In the genomic region with DNA sequence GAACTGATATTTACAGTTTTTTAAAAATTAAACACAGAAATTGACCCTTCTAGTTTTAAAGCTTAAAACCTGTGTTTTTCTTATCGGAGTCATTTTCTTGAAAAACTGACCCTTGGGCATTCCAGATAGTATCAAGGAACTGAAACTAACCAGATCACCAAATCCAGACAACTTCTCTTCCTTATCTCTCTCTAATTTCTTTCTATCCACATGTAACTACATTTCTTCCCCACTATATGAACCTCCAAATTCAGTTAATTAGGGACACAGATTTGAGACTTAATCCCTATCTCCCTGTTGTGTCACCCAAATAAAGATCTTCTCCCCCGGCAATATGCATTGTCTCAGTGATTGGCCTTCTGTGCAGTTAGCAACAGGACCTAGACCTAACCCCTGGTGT, we compare ENCODE assay signal across 14 cellular contexts.
DNase-seq lines count a peak whose midpoint lies in the region; TF ChIP-seq lines count a peak whose summit lies in the region.
"Had no signal": no experiment of that assay in that cellular context is flagged by ENCODE, and none has a peak within 500 bp of the region (broad histone marks: within the 10 kb centered on the region; RNA-seq: fewer than 3 reads in every experiment).

No MANE protein-coding gene starts in this region.

- TF ChIP-seq EP300 in stomach (IDR thresholded peaks at IDR 0.05), result no peak

- H3K27me3 ChIP-seq in BE2C (no peaks in the 10 kb centered on the region), stomach (no peaks in the 10 kb centered on the region)
- H3K27me3 ChIP-seq: BLaER1 had no signal

- peaks cover 12% of the 10 kb centered on the region for H3K4me1 ChIP-seq in BE2C
- H3K4me1 ChIP-seq in mesodermal cell (ENCODE audit: control insufficient read depth, insufficient read depth, low read length, poor library complexity, severe bottlenecking), result peaks cover 5% of the 10 kb centered on the region
- no peaks in the 10 kb centered on the region for H3K4me1 ChIP-seq in stomach
- H3K4me1 ChIP-seq: BLaER1 had no signal

- no peak overlapping the region for H3K4me3 ChIP-seq in BE2C (ENCODE audit: low read depth, low read length)
- H3K4me3 ChIP-seq in mesodermal cell (ENCODE audit: extremely low read depth, insufficient read depth, low read length, poor library complexity, severe bottlenecking), result no peak overlapping the region
- no peak overlapping the region for H3K4me3 ChIP-seq in stomach
- H3K4me3 ChIP-seq: BLaER1 had no signal

- peak overlapping the region; percentile 38 for H3K27ac ChIP-seq in mesodermal cell (ENCODE audit: low read depth, low read length, severe bottlenecking)
- H3K27ac ChIP-seq in stomach, result no peak overlapping the region
- H3K27ac ChIP-seq: BLaER1 had no signal

- H3K9me3 ChIP-seq in BE2C (no peaks in the 10 kb centered on the region; the same call in 1 of the 2 replicates), mesodermal cell (ENCODE audit: control insufficient read depth, low read length) (no peaks in the 10 kb centered on the region), stomach (peaks cover 0 to 14% (median 8%) of the 10 kb centered on the region in 4 donors)
- H3K9me3 ChIP-seq: BLaER1 had no signal

- H3K36me3 ChIP-seq in BE2C, result no peaks in the 10 kb centered on the region
- no peaks in the 10 kb centered on the region for H3K36me3 ChIP-seq in mesodermal cell (ENCODE audit: control insufficient read depth, insufficient read depth, low read length)
- no peaks in the 10 kb centered on the region for H3K36me3 ChIP-seq in stomach
- H3K36me3 ChIP-seq: BLaER1 had no signal

- WGBS in mesodermal cell (ENCODE audit: insufficient coverage in 2 of 2), 2 experiments, result 42 to 44% methylated on average over 2 of the region's 2 CpGs
- WGBS in stomach, 5 donors, result 38 to 78% (median 63%) methylated on average over 2 of the region's 2 CpGs

- TF ChIP-seq CTCF in BE2C (IDR thresholded peaks at IDR 0.05; ENCODE audit: low read depth, low read length) (no peak), stomach (IDR thresholded peaks at IDR 0.05) (no peak)

- TF ChIP-seq POLR2A in stomach (IDR thresholded peaks at IDR 0.05), result no peak

- in situ Hi-C loops in ACHN (cut with HindIII; ENCODE audit: low pct_ligation_motif_present, low pct_unique_long_range_greater_than_20kb, low sequenced_read_pairs), result no loop called here

- DNase-seq in BE2C (peak; percentile 26), SK-N-DZ (ENCODE audit: low spot score) (peak; percentile 98), stomach (no peak), ACHN (no peak), cerebellar nuclear complex (lab: John Stamatoyannopoulos, UW) (no peak)
- DNase-seq: AML-193; Calu3; CD4-positive, alpha-beta memory T cell; DMS79 treated with DMSO at 0.1 percent for 48 hours; GF-D8; H9; IMR-90 had no signal

- intact Hi-C loops in stomach (cut with DNase I; ENCODE audit: low total_unique reads), result no loop called here

Comparison
In these comparisons a context has a peak if more than half of its experiments do, and no peak if none do; other contexts are left out.
1. DNase-seq: peak in BE2C (single experiment) and SK-N-DZ (single experiment); none in stomach (single experiment), ACHN (single experiment) and cerebellar nuclear complex (0 of 2).